ENCODE assay signal across 12 cellular contexts in the genomic region with DNA sequence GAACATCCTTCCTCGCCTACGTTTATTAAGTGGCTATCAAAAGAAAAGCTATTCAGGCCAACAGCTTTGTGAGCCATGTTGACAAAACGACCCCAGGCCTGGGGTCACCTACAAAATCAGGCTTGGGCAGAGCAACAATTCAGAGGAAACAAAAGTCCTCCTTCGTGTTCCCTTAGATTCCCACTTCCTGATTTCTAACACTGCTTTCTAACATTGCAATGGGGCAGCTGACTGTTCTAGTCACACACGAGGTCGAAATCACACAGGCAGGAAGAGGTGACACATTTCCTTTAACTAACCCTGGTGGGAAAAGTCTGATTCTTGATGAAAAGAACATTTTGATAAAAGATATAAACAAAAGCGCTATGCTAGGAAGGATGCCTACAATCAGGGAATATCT. TPM values are rescaled to one million over a fixed set of nuclear protein-coding genes. Genes with fewer than 3 reads are reported as not detected.
DNase-seq lines count a peak whose midpoint lies in the region; ATAC-seq, FAIRE-seq and TF ChIP-seq lines count a peak whose summit lies in the region.
"Had no signal": no experiment of that assay in that cellular context is flagged by ENCODE, and none has a peak within 500 bp of the region (broad histone marks: within the 10 kb centered on the region; RNA-seq: fewer than 3 reads in every experiment).

No MANE protein-coding gene starts in this region.

- intact Hi-C loops in GM12878 (cut with micrococcal nuclease; ENCODE audit: unreplicated experiment): no loop called here
- intact Hi-C loops in Calu3 (cut with micrococcal nuclease; ENCODE audit: unreplicated experiment): no loop called here

- BruUV-seq in GM12878 (replicated peaks; lab: Mats Ljungman, UMichigan) (no TSS peak), Calu3 (replicated peaks; lab: Mats Ljungman, UMichigan) (no TSS peak)

- TF ChIP-seq RAD21 in GM12878 (IDR thresholded peaks at IDR 0.05; ENCODE audit: insufficient read depth, low read depth, low read length): no peak

- H3K4me3 Mint-ChIP-seq in stimulated activated naive CD8-positive, alpha-beta T cell treated with anti-CD3 and anti-CD28 coated beads, Interleukin-15, Interleukin-2, amounts not matched to agents 100 ng/mL and 50 ng/mL, for 24 hours: no peak overlapping the region
- H3K4me3 Mint-ChIP-seq in stimulated activated naive CD8-positive, alpha-beta T cell treated with anti-CD3 and anti-CD28 coated beads, Interleukin-15, amount 100 ng/mL, for 72 hours: no peak overlapping the region
- H3K4me3 Mint-ChIP-seq in Calu3 (ENCODE audit: low read depth, unreplicated experiment): no peak overlapping the region
- H3K4me3 Mint-ChIP-seq: T-helper 1 cell treated with Interleukin-12 subunit alpha and Interleukin-12 subunit beta and Interleukin-4 antibody, amounts not matched to agents 30 μg/mL and 1 μg/mL, for 36 hours had no signal

- H2AFZ ChIP-seq in GM12878 (ENCODE audit: control insufficient read depth, low read depth, low read length): no peak overlapping the region

- no peaks in the 10 kb centered on the region for H3K27me3 ChIP-seq in GM12878 (replicated peaks in 1 of 2; ENCODE audit: control insufficient read depth in 2 of 2, insufficient read depth in 2 of 2, low read length in 1 of 2)

- no peaks in the 10 kb centered on the region for H4K20me1 ChIP-seq in GM12878 (ENCODE audit: control insufficient read depth, insufficient read depth)

- peaks cover 14% of the 10 kb centered on the region for H3K4me1 Mint-ChIP-seq in stimulated activated naive CD8-positive, alpha-beta T cell treated with anti-CD3 and anti-CD28 coated beads, Interleukin-15, Interleukin-2, amounts not matched to agents 100 ng/mL and 50 ng/mL, for 24 hours (ENCODE audit: low read depth)
- peaks cover 6% of the 10 kb centered on the region for H3K4me1 Mint-ChIP-seq in stimulated activated naive CD8-positive, alpha-beta T cell treated with anti-CD3 and anti-CD28 coated beads, Interleukin-15, amount 100 ng/mL, for 72 hours
- H3K4me1 Mint-ChIP-seq in Calu3 (ENCODE audit: low read depth, unreplicated experiment): no peaks in the 10 kb centered on the region

- TF ChIP-seq EP300 in GM12878 (IDR thresholded peaks at IDR 0.05; ENCODE audit: borderline replicate concordance in 1 of 2, control insufficient read depth in 1 of 2, low read depth in 2 of 2, low read length in 2 of 2): no peak

- no peak for TF ChIP-seq POLR2A in GM12878 (IDR thresholded peaks at IDR 0.05; ENCODE audit: low read depth, low read length)

- peaks cover 0 to 6% of the 10 kb centered on the region in 2 experiments; a peak in 3 of 4 replicates for H3K36me3 ChIP-seq in GM12878 (ENCODE audit: control insufficient read depth in 2 of 2, insufficient read depth in 2 of 2, low read length in 1 of 2)

- H3K27ac ChIP-seq in GM12878 (ENCODE audit: control insufficient read depth, insufficient read depth): no peak overlapping the region
- H3K27ac ChIP-seq: epithelial cell of prostate had no signal

- CTCF ChIA-PET in GM12878 (lab: Yijun Ruan, JAX) (no interaction called here), Calu3 (lab: Charles Lee) (interaction anchor here (0.6 kb wide), 1 partner anchor 650 kb away, joined by 6 read pairs; no protein-coding TSS in a partner anchor)

- RAD21 ChIA-PET in GM12878 (lab: Charles Lee; ENCODE audit: unreplicated experiment): no interaction called here

- no peak overlapping the region for H3K4me3 ChIP-seq in GM12878

- no peaks in the 10 kb centered on the region for H3K9me3 Mint-ChIP-seq in stimulated activated naive CD8-positive, alpha-beta T cell treated with anti-CD3 and anti-CD28 coated beads, Interleukin-15, Interleukin-2, amounts not matched to agents 100 ng/mL and 50 ng/mL, for 24 hours
- H3K9me3 Mint-ChIP-seq in stimulated activated naive CD8-positive, alpha-beta T cell treated with anti-CD3 and anti-CD28 coated beads, Interleukin-15, amount 100 ng/mL, for 72 hours: no peaks in the 10 kb centered on the region
- H3K9me3 Mint-ChIP-seq in Calu3 (ENCODE audit: low read depth, unreplicated experiment): no peaks in the 10 kb centered on the region
- H3K9me3 Mint-ChIP-seq: T-helper 1 cell treated with Interleukin-12 subunit alpha and Interleukin-12 subunit beta and Interleukin-4 antibody, amounts not matched to agents 30 μg/mL and 1 μg/mL, for 36 hours had no signal

- no peaks in the 10 kb centered on the region for H3K9me3 ChIP-seq in GM12878 (replicated peaks; ENCODE audit: control insufficient read depth, insufficient read depth, low read length)

- no peak overlapping the region for H3K9ac ChIP-seq in GM12878 (ENCODE audit: control insufficient read depth, insufficient read depth, low read length)

- no peak for DNase-seq in stimulated activated naive CD8-positive, alpha-beta T cell treated with anti-CD3 and anti-CD28 coated beads, Interleukin-15, amount 100 ng/mL, for 72 hours
- DNase-seq in GM12878 (ENCODE audit: low read depth, low spot score) (no peak), kidney tubule cell (ENCODE audit: low spot score) (peak; percentile 22), Calu3 (no peak), OCI-M1 (lab: John Stamatoyannopoulos, UW) (no peak)
- DNase-seq: stimulated activated CD4-positive, alpha-beta T cell treated with anti-CD3 and anti-CD28 coated beads, Interleukin-4, amount 100 ng/mL, for 4 hours; substantia nigra had no signal

- no peak for FAIRE-seq in GM12878 (lab: Jason Lieb, UNC)

- SMC1A ChIA-PET in GM12878 (lab: Charles Lee; ENCODE audit: uncharacterized antibody, unreplicated experiment): no interaction called here

- ATAC-seq in stimulated activated naive CD8-positive, alpha-beta T cell treated with anti-CD3 and anti-CD28 coated beads, Interleukin-15, amount 100 ng/mL, for 72 hours: no peak
- ATAC-seq in GM12878 (no peak), GM19035 (IDR thresholded peaks at IDR 0.05; ENCODE audit: unreplicated experiment) (no peak), GM19397 (IDR thresholded peaks at IDR 0.05; ENCODE audit: unreplicated experiment) (no peak)

- TF ChIP-seq CTCF in GM12878 (IDR thresholded peaks at IDR 0.05 in 2 of 3, conservative IDR thresholded peaks at IDR 0.05 in 1 of 3; ENCODE audit: control insufficient read depth in 2 of 3, extremely low read depth in 1 of 3, insufficient read depth in 1 of 3, low read depth in 3 of 3, low read length in 3 of 3) (no peak), Calu3 (IDR thresholded peaks at IDR 0.05; ENCODE audit: unreplicated experiment) (no peak)

- no peak overlapping the region for H3K4me2 ChIP-seq in GM12878 (ENCODE audit: control insufficient read depth, insufficient read depth)

- WGBS in GM12878 (ENCODE audit: insufficient coverage, insufficient replicate concordance, low lambda C conversion rate, missing lambda C conversion rate): 40% methylated on average over 7 of the region's 7 CpGs

- no peaks in the 10 kb centered on the region for H3K4me1 ChIP-seq in GM12878 (ENCODE audit: control insufficient read depth, insufficient read depth, low read length)

- in situ Hi-C loops in GM12878 (cut with MboI): no loop called here

- peak overlapping the region; percentile 56 for H3K27ac Mint-ChIP-seq in stimulated activated naive CD8-positive, alpha-beta T cell treated with anti-CD3 and anti-CD28 coated beads, Interleukin-15, Interleukin-2, amounts not matched to agents 100 ng/mL and 50 ng/mL, for 24 hours
- peak overlapping the region in 1 of 2 donors; percentile 5 for H3K27ac Mint-ChIP-seq in stimulated activated naive CD8-positive, alpha-beta T cell treated with anti-CD3 and anti-CD28 coated beads, Interleukin-15, amount 100 ng/mL, for 72 hours
- H3K27ac Mint-ChIP-seq in Calu3 (ENCODE audit: unreplicated experiment): no peak overlapping the region
- H3K27ac Mint-ChIP-seq: T-helper 1 cell treated with Interleukin-12 subunit alpha and Interleukin-12 subunit beta and Interleukin-4 antibody, amounts not matched to agents 30 μg/mL and 1 μg/mL, for 36 hours had no signal

- H3K79me2 ChIP-seq in GM12878 (ENCODE audit: control insufficient read depth, insufficient read depth, low read length): no peaks in the 10 kb centered on the region

- no peaks in the 10 kb centered on the region for H3K27me3 Mint-ChIP-seq in stimulated activated naive CD8-positive, alpha-beta T cell treated with anti-CD3 and anti-CD28 coated beads, Interleukin-15, Interleukin-2, amounts not matched to agents 100 ng/mL and 50 ng/mL, for 24 hours
- H3K27me3 Mint-ChIP-seq in stimulated activated naive CD8-positive, alpha-beta T cell treated with anti-CD3 and anti-CD28 coated beads, Interleukin-15, amount 100 ng/mL, for 72 hours: no peaks in the 10 kb centered on the region
- no peaks in the 10 kb centered on the region for H3K27me3 Mint-ChIP-seq in Calu3 (ENCODE audit: unreplicated experiment)

- peaks cover 42% of the 10 kb centered on the region for H3K36me3 Mint-ChIP-seq in stimulated activated naive CD8-positive, alpha-beta T cell treated with anti-CD3 and anti-CD28 coated beads, Interleukin-15, Interleukin-2, amounts not matched to agents 100 ng/mL and 50 ng/mL, for 24 hours (ENCODE audit: low read depth)
- H3K36me3 Mint-ChIP-seq in Calu3 (ENCODE audit: insufficient read depth, unreplicated experiment): peaks cover 5% of the 10 kb centered on the region

- POLR2A ChIA-PET in GM12878 (lab: Charles Lee): no interaction called here

RNA-seq across cellular contexts. Expression of a gene that starts 31.9 kb away (rescaled TPM):
- total RNA-seq in GM12878 (2013; cell fraction: nucleolus; rRNA removed): 205 and 222 TPM in 2 replicates
- total RNA-seq in GM12878 (2014; rRNA removed): 18.8 and 20.8 TPM in 2 replicates
- 9.8 and 11.9 TPM in 2 replicates for total RNA-seq in GM12878 (2014; rRNA removed; fragmentation: Illumina TruSeq; extraction: Trizol)
- total RNA-seq in GM12878 (2021): 26.4 and 26.6 TPM in 2 replicates
- polyA plus RNA-seq in GM12878 (2011; ENCODE audit: low read depth): 10.6 TPM
- 33.2 and 37.5 TPM in 2 replicates for polyA plus RNA-seq in GM12878 (2011; rRNA removed)
- 18.9 and 22.2 TPM in 2 replicates for polyA plus RNA-seq in GM12878 (2011; cell fraction: cytosol; rRNA removed)
- polyA plus RNA-seq in GM12878 (2011; cell fraction: nucleus; rRNA removed): 394 and 455 TPM in 2 replicates
- 20.4 and 26.3 TPM in 2 replicates for polyA plus RNA-seq in GM12878 (2012)
- polyA plus RNA-seq in GM12878 (2014; fragmentation: Illumina TruSeq; extraction: Trizol): 10.0 and 10.2 TPM in 2 replicates
- 1 to 10 TPM; 1.9 to 3.8 TPM for polyA plus RNA-seq in GM12878 (2014; fragmentation: Nextera tagmentation; extraction: Ambion mirVana)
- polyA plus RNA-seq in GM12878 (2014; rRNA removed): 31.5 and 33.7 TPM in 2 replicates
- 10 to 100 TPM; 19.2 to 22.0 TPM for polyA plus RNA-seq in GM12878 (2016; fragmentation: Nextera tagmentation; extraction: Ambion mirVana)
- 15.5 and 16.8 TPM in 2 replicates for polyA minus RNA-seq in GM12878 (2011; rRNA and poly(A)+ RNA removed)
- 5.7 and 7.1 TPM in 2 replicates for polyA minus RNA-seq in GM12878 (2011; cell fraction: cytosol; rRNA and poly(A)+ RNA removed)
- 54.3 and 68.3 TPM in 2 replicates for polyA minus RNA-seq in GM12878 (2011; cell fraction: nucleus; rRNA and poly(A)+ RNA removed)
- 70.6 and 77.9 TPM in 2 replicates for total RNA-seq in Calu3 (2022)

RNA-seq across cellular contexts. Expression of a gene that starts 32.0 kb away (rescaled TPM):
- 27.1 and 29.1 TPM in 2 replicates for total RNA-seq in GM12878 (2013; cell fraction: nucleolus; rRNA removed)
- total RNA-seq in GM12878 (2014; rRNA removed) (23.9 and 26.2 TPM in 2 replicates), GM12878 (2014; rRNA removed; fragmentation: Illumina TruSeq; extraction: Trizol) (16.9 and 17.4 TPM in 2 replicates), GM12878 (2021) (20.7 and 20.8 TPM in 2 replicates), Calu3 (2022) (20.9 and 25.0 TPM in 2 replicates)
- polyA plus RNA-seq in GM12878 (2011; ENCODE audit: low read depth): 7.2 TPM
- polyA plus RNA-seq in GM12878 (2011; rRNA removed) (14.6 and 19.7 TPM in 2 replicates), GM12878 (2014; fragmentation: Illumina TruSeq; extraction: Trizol) (14.3 and 18.5 TPM in 2 replicates), GM12878 (2014; fragmentation: Nextera tagmentation; extraction: Ambion mirVana) (1 to 10 TPM; 3.6 to 6.2 TPM), GM12878 (2014; rRNA removed) (15.9 and 19.5 TPM in 2 replicates), GM12878 (2016; fragmentation: Nextera tagmentation; extraction: Ambion mirVana) (10 to 100 TPM; 19.9 to 20.8 TPM)
- 8.3 and 10.1 TPM in 2 replicates for polyA plus RNA-seq in GM12878 (2011; cell fraction: cytosol; rRNA removed)
- polyA plus RNA-seq in GM12878 (2011; cell fraction: nucleus; rRNA removed): 12.9 and 14.0 TPM in 2 replicates
- 10.8 and 12.8 TPM in 2 replicates for polyA plus RNA-seq in GM12878 (2012)
- 7.2 and 8.7 TPM in 2 replicates for polyA minus RNA-seq in GM12878 (2011; rRNA and poly(A)+ RNA removed)
- polyA minus RNA-seq in GM12878 (2011; cell fraction: cytosol; rRNA and poly(A)+ RNA removed): 5.6 and 6.9 TPM in 2 replicates
- 12.3 and 16.0 TPM in 2 replicates for polyA minus RNA-seq in GM12878 (2011; cell fraction: nucleus; rRNA and poly(A)+ RNA removed)

RNA-seq across cellular contexts. Expression of a gene that starts 54.4 kb away (rescaled TPM):
- 57.5 and 57.7 TPM in 2 replicates for total RNA-seq in GM12878 (2013; cell fraction: nucleolus; rRNA removed)
- total RNA-seq in GM12878 (2014; rRNA removed) (12.4 and 15.3 TPM in 2 replicates), GM12878 (2014; rRNA removed; fragmentation: Illumina TruSeq; extraction: Trizol) (18.6 and 19.7 TPM in 2 replicates), GM12878 (2021) (23.5 and 24.6 TPM in 2 replicates), Calu3 (2022) (33.7 and 47.8 TPM in 2 replicates)
- 12.1 TPM for polyA plus RNA-seq in GM12878 (2011; ENCODE audit: low read depth)
- polyA plus RNA-seq in GM12878 (2011; rRNA removed) (35.6 and 49.6 TPM in 2 replicates), GM12878 (2014; fragmentation: Illumina TruSeq; extraction: Trizol) (33.8 and 44.0 TPM in 2 replicates), GM12878 (2014; fragmentation: Nextera tagmentation; extraction: Ambion mirVana) (10 to 100 TPM; 11.6 to 13.1 TPM), GM12878 (2014; rRNA removed) (23.8 and 24.5 TPM in 2 replicates), GM12878 (2016; fragmentation: Nextera tagmentation; extraction: Ambion mirVana) (1 to 10 TPM; 3.8 to 7.1 TPM)
- 11.2 and 15.3 TPM in 2 replicates for polyA plus RNA-seq in GM12878 (2011; cell fraction: cytosol; rRNA removed)
- 36.8 and 37.9 TPM in 2 replicates for polyA plus RNA-seq in GM12878 (2011; cell fraction: nucleus; rRNA removed)
- polyA plus RNA-seq in GM12878 (2012): 16.8 and 24.7 TPM in 2 replicates
- polyA minus RNA-seq in GM12878 (2011; rRNA and poly(A)+ RNA removed): 11.0 and 21.1 TPM in 2 replicates
- 7.5 and 9.3 TPM in 2 replicates for polyA minus RNA-seq in GM12878 (2011; cell fraction: cytosol; rRNA and poly(A)+ RNA removed)
- polyA minus RNA-seq in GM12878 (2011; cell fraction: nucleus; rRNA and poly(A)+ RNA removed): 13.7 and 16.4 TPM in 2 replicates
